In the genomic region with DNA sequence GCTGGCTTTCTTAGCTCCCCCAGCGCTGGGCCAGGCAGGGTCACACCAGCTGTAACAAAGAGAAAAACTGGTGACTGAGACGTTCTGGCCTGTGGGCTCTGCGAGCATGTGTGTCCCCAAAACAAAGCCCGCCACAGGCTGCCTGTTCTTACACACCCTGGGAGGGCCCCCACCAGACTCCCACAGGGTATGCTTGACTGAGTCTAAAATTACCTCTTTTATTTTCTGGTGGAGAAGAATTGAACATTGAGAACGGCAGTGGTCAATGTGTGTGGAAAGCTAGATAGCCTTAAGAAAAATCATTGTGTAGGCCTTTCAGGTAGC, we compare ENCODE assay signal across 11 cellular contexts. TPM values are rescaled to one million over a fixed set of nuclear protein-coding genes. Genes with fewer than 3 reads are reported as not detected.
DNase-seq lines count a peak whose midpoint lies in the region; ATAC-seq and TF ChIP-seq lines count a peak whose summit lies in the region.
"Had no signal": no experiment of that assay in that cellular context is flagged by ENCODE, and none has a peak within 500 bp of the region (broad histone marks: within the 10 kb centered on the region; RNA-seq: fewer than 3 reads in every experiment).

No MANE protein-coding gene starts in this region.

- CTCF ChIA-PET in GM10248 (lab: Yijun Ruan, JAX): interaction anchor here (0.8 to 1.0 kb wide), 2 partner anchors 10 to 643 kb away, joined by 3 read pairs; no protein-coding TSS in a partner anchor

- POLR2A ChIA-PET in GM10248 (lab: Yijun Ruan, JAX): no interaction called here

- 80 to 85% methylated on average over 5 of the region's 5 CpGs for WGBS in lower leg skin, 2 donors

- DNase-seq in GM10248 (ENCODE audit: extremely low spot score) (peak; percentile 33), germinal center (ENCODE audit: low spot score) (peak; percentile 15), lower leg skin (ENCODE audit: low spot score in 2 of 2) (no peak), DMS114 treated with DMSO at 0.1 percent for 48 hours (lab: John Stamatoyannopoulos, UW; ENCODE audit: unreplicated experiment) (no peak)
- DNase-seq in activated naive CD4-positive, alpha-beta T cell (lab: John Stamatoyannopoulos, UW): no peak
- DNase-seq in activated effector memory CD4-positive, alpha-beta T cell treated with anti-CD3 and anti-CD28 coated beads, Interleukin-2, amount 50 U/mL, for 16 hours: no peak
- DNase-seq: AML-193 had no signal

- ATAC-seq in GM19468 (IDR thresholded peaks at IDR 0.05; ENCODE audit: extremely low read depth, unreplicated experiment) (peak; percentile 69), HG03108 (IDR thresholded peaks at IDR 0.05; ENCODE audit: unreplicated experiment) (peak; percentile 74)

- TF ChIP-seq CTCF in GM10248 (IDR thresholded peaks at IDR 0.05; ENCODE audit: control extremely low read depth, extremely low read depth, low read depth, missing control alignments): no peak
- no peak for TF ChIP-seq CTCF in lower leg skin (IDR thresholded peaks at IDR 0.05)

- H3K4me3 ChIP-seq in lower leg skin (ENCODE audit: low read depth, poor library complexity, severe bottlenecking): no peak overlapping the region
- H3K4me3 ChIP-seq: SJSA1 had no signal

- intact Hi-C loops in lower leg skin (cut with DNase I; ENCODE audit: low total_unique reads): no loop called here

- no peak for TF ChIP-seq POLR2A in lower leg skin (IDR thresholded peaks at IDR 0.05)

RNA-seq across cellular contexts. Expression of gene C10orf71, which starts 0.8 kb away (rescaled TPM):
- not detected for total RNA-seq in lower leg skin
- total RNA-seq: osteocyte, SJSA1 had no signal

Comparison
In these comparisons a context has a peak if more than half of its experiments do, and no peak if none do; other contexts are left out.
1. DNase-seq: peak in GM10248 (single experiment) and germinal center (single experiment); none in activated naive CD4-positive, alpha-beta T cell (0 of 4), lower leg skin (0 of 2), DMS114 treated with DMSO at 0.1 percent for 48 hours (single experiment) and activated effector memory CD4-positive, alpha-beta T cell treated with anti-CD3 and anti-CD28 coated beads, Interleukin-2, amount 50 U/mL, for 16 hours (single experiment).